8 cellular contexts compared by ENCODE assay signal in the genomic region with DNA sequence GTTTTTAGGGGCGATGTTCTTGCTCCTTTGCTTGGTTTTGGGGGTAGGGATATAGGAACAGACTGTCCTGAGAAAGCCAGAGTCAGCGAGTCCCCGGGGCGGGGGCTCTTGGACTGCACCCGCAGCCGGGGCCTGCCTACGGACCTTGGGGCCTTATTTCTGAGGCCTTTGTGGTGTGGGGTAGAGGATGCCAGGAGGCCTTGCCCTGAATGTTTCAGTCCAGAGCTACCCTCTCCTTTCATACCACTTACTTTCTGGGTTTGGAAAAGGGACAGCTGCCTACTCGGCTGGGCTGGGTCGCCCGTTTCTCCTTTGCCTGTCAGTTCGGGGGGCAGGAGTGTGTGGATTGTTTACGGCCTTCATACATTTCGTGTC. TPM values are rescaled to one million over a fixed set of nuclear protein-coding genes. Genes with fewer than 3 reads are reported as not detected.
A peak's percentile ranks its signal among the peaks of the same experiment; 100 is the strongest.
DNase-seq lines count a peak whose midpoint lies in the region; ATAC-seq and TF ChIP-seq lines count a peak whose summit lies in the region.

No MANE protein-coding gene starts in this region.

- H3K4ac ChIP-seq in trophoblast cell (ENCODE audit: low read depth, low read length): peak overlapping the region; percentile 53

- H3K9me3 ChIP-seq in A673 (ENCODE audit: low read depth, low read length, poor library complexity, severe bottlenecking): no peaks in the 10 kb centered on the region
- H3K9me3 ChIP-seq in trophoblast cell (ENCODE audit: insufficient read depth, low read depth, low read length): no peaks in the 10 kb centered on the region

- TF ChIP-seq CTCF in A673 (conservative IDR thresholded peaks at IDR 0.05; ENCODE audit: low read depth, low read length) (no peak), VCaP (conservative IDR thresholded peaks at IDR 0.05) (no peak)

- no CpG with 5 or more reads among the region's 13 CpGs for WGBS in trophoblast cell (ENCODE audit: extremely low coverage, insufficient coverage, insufficient read length)

- H3K4me3 ChIP-seq in A673 (ENCODE audit: low read depth, low read length, poor library complexity, severe bottlenecking) (peak overlapping the region; percentile 99), trophoblast cell (ENCODE audit: low read depth, low read length) (peak overlapping the region; percentile 86)

- no peaks in the 10 kb centered on the region for H3K27me3 ChIP-seq in A673 (replicated peaks; ENCODE audit: insufficient read depth, low read depth, low read length, poor library complexity)
- H3K27me3 ChIP-seq in trophoblast cell (ENCODE audit: insufficient read depth, low read length): no peaks in the 10 kb centered on the region

- CTCF ChIA-PET in A673 (lab: Charles Lee): interaction anchor here (0.7 kb wide), 1 partner anchor 158 kb away, joined by 4 read pairs; no protein-coding TSS in a partner anchor

- H3K79me1 ChIP-seq in trophoblast cell (ENCODE audit: low read length): peaks cover 10% of the 10 kb centered on the region

- peak overlapping the region; percentile 78 for H2BK5ac ChIP-seq in trophoblast cell (ENCODE audit: low read depth, low read length, poor library complexity)

- H2BK12ac ChIP-seq in trophoblast cell (ENCODE audit: low read length): peak overlapping the region; percentile 26

- H3K79me2 ChIP-seq in trophoblast cell (ENCODE audit: control insufficient read depth, insufficient read depth, low read length, poor library complexity): peaks cover 9% of the 10 kb centered on the region

- H3K14ac ChIP-seq in trophoblast cell (ENCODE audit: low read length): peak overlapping the region; percentile 88

- H3K27ac ChIP-seq in A673 (ENCODE audit: low read depth, low read length, poor library complexity, severe bottlenecking) (peak overlapping the region; percentile 83), VCaP (peak overlapping the region; percentile 95), trophoblast cell (ENCODE audit: low read depth, low read length) (peak overlapping the region; percentile 93)

- H2BK120ac ChIP-seq in trophoblast cell (ENCODE audit: insufficient read depth, low read length, poor library complexity): peak overlapping the region; percentile 80

- H3K18ac ChIP-seq in trophoblast cell (ENCODE audit: low read length): peak overlapping the region; percentile 80

- intact Hi-C loops in A673 (cut with micrococcal nuclease; ENCODE audit: unreplicated experiment): no loop called here

- H3K36me3 ChIP-seq in A673 (ENCODE audit: insufficient read depth, low read length, poor library complexity, severe bottlenecking) (no peaks in the 10 kb centered on the region), trophoblast cell (ENCODE audit: control insufficient read depth in 1 of 2, insufficient read depth in 2 of 2, low read length in 2 of 2) (no peaks in the 10 kb centered on the region)

- no peak overlapping the region for H3K23ac ChIP-seq in trophoblast cell (ENCODE audit: low read length)

- peak overlapping the region; percentile 86 for H4K91ac ChIP-seq in trophoblast cell (ENCODE audit: low read depth, low read length)

- peak overlapping the region; percentile 96 for H3K9ac ChIP-seq in trophoblast cell (ENCODE audit: low read length)

- H3K4me1 ChIP-seq in A673 (ENCODE audit: insufficient read depth, low read length, poor library complexity, severe bottlenecking): peaks cover 6% of the 10 kb centered on the region
- peaks cover 0 to 3% of the 10 kb centered on the region in 2 experiments for H3K4me1 ChIP-seq in trophoblast cell (ENCODE audit: control insufficient read depth in 1 of 2, insufficient read depth in 2 of 2, low read length in 2 of 2)

- H3K4me2 ChIP-seq in trophoblast cell (ENCODE audit: low read length): peak overlapping the region; percentile 71

- H4K12ac ChIP-seq in trophoblast cell (ENCODE audit: low read depth, low read length): peak overlapping the region; percentile 98

- POLR2A ChIA-PET in A673 (lab: Charles Lee; ENCODE audit: low non-redundant PET): no interaction called here

- DNase-seq in A673 (ENCODE audit: low spot score) (no peak), fibroblast of peridontal ligament (ENCODE audit: extremely low read depth) (peak; percentile 49), trophoblast cell (peak in 1 of 2 donors; percentile 40), ecto neural progenitor cell (ENCODE audit: low spot score) (no peak)
- DNase-seq in activated CD8-positive, alpha-beta memory T cell treated with anti-CD3 and anti-CD28 coated beads for 24 hours: no peak

- peak overlapping the region; percentile 87 for H2AFZ ChIP-seq in trophoblast cell (ENCODE audit: insufficient read depth, low read length, poor library complexity)

- BruUV-seq in A673 (replicated peaks; lab: Mats Ljungman, UMichigan): no TSS peak

- H4K8ac ChIP-seq in trophoblast cell (ENCODE audit: low read depth, low read length): peak overlapping the region; percentile 97

- H2AK5ac ChIP-seq in trophoblast cell (ENCODE audit: low read length): peak overlapping the region; percentile 79

- ATAC-seq in GM18870 (IDR thresholded peaks at IDR 0.05; ENCODE audit: unreplicated experiment) (peak; percentile 16), HG03175 (IDR thresholded peaks at IDR 0.05; ENCODE audit: unreplicated experiment) (peak; percentile 25)

RNA-seq across cellular contexts. Expression of a gene that starts 0.4 kb away (rescaled TPM):
- 60.4 and 69.4 TPM in 2 replicates for total RNA-seq in A673 (2021)
- polyA plus RNA-seq in trophoblast cell (2013): 27.0 and 27.9 TPM in 2 replicates

RNA-seq across cellular contexts. Expression of a gene that starts 35.5 kb away (rescaled TPM):
- total RNA-seq in A673 (2021): 16.0 and 17.3 TPM in 2 replicates
- 7.6 and 7.7 TPM in 2 replicates for polyA plus RNA-seq in trophoblast cell (2013)
